ENCODE assay signal across 10 cellular contexts in genomic region chr1:223775711-223776074, GRCh38.
DNase-seq lines count a peak whose midpoint lies in the region; ATAC-seq and TF ChIP-seq lines count a peak whose summit lies in the region.
"Had no signal": no experiment of that assay in that cellular context is flagged by ENCODE, and none has a peak within 500 bp of the region (broad histone marks: within the 10 kb centered on the region; RNA-seq: fewer than 3 reads in every experiment).

No MANE protein-coding gene starts in this region.

- peak overlapping the region; percentile 49 for H3K27ac ChIP-seq in CD8-positive, alpha-beta memory T cell (ENCODE audit: low read depth, low read length)
- peak overlapping the region; percentile 86 for H3K27ac ChIP-seq in PC-9
- peak overlapping the region; percentile 48 for H3K27ac ChIP-seq in osteoblast (ENCODE audit: low read depth, low read length)
- H3K27ac ChIP-seq: KMS-11 had no signal

- no peaks in the 10 kb centered on the region for H3K27me3 ChIP-seq in CD8-positive, alpha-beta memory T cell (ENCODE audit: insufficient read depth, low read length, poor library complexity, severe bottlenecking)
- H3K27me3 ChIP-seq in PC-9 (ENCODE audit: insufficient read depth, low read depth) (no peaks in the 10 kb centered on the region), osteoblast (ENCODE audit: insufficient read depth, low read length) (no peaks in the 10 kb centered on the region)

- peak overlapping the region in 1 of 7 donors; percentile 29 for H3K4me3 Mint-ChIP-seq in CD8-positive, alpha-beta memory T cell
- no peak overlapping the region for H3K4me3 Mint-ChIP-seq in central memory CD8-positive, alpha-beta T cell

- H3K4me1 ChIP-seq in CD8-positive, alpha-beta memory T cell (ENCODE audit: insufficient read depth, low read length): peaks cover 18% of the 10 kb centered on the region
- H3K4me1 ChIP-seq in PC-9 (replicated peaks; ENCODE audit: insufficient read depth) (peaks cover 67% of the 10 kb centered on the region), osteoblast (ENCODE audit: insufficient read depth, low read length) (peaks cover 46% of the 10 kb centered on the region)

- no peaks in the 10 kb centered on the region for H3K9me3 ChIP-seq in CD8-positive, alpha-beta memory T cell (ENCODE audit: low read length)
- no peaks in the 10 kb centered on the region for H3K9me3 ChIP-seq in PC-9 (ENCODE audit: insufficient read depth, low read depth)
- H3K9me3 ChIP-seq in osteoblast (ENCODE audit: low read depth, low read length): no peaks in the 10 kb centered on the region

- H3K4me2 ChIP-seq in PC-9: peak overlapping the region; percentile 57
- no peak overlapping the region for H3K4me2 ChIP-seq in osteoblast (ENCODE audit: insufficient read depth, low read length)
- H3K4me2 ChIP-seq: KMS-11 had no signal

- H3K36me3 ChIP-seq in CD8-positive, alpha-beta memory T cell (ENCODE audit: insufficient read depth, low read length): peaks cover 48% of the 10 kb centered on the region
- H3K36me3 ChIP-seq in PC-9 (ENCODE audit: low read depth) (peaks cover 54% of the 10 kb centered on the region), osteoblast (ENCODE audit: insufficient read depth, low read length) (peaks cover 75% of the 10 kb centered on the region)

- POLR2A ChIA-PET in CD8-positive, alpha-beta memory T cell (lab: Charles Lee): no interaction called here
- POLR2A ChIA-PET in PC-9 (lab: Charles Lee; ENCODE audit: unreplicated experiment): interaction anchor here (0.5 to 1.1 kb wide), 5 partner anchors 68 to 558 kb away, joined by 3 to 9 read pairs (median 3); no protein-coding TSS in a partner anchor

- H3F3A ChIP-seq in PC-9 (ENCODE audit: insufficient read depth, low read depth): peaks cover 82% of the 10 kb centered on the region

- TSS peak; percentile 22 for BruUV-seq in PC-9 (replicated peaks; lab: Mats Ljungman, UMichigan)

- H3K79me2 ChIP-seq in PC-9 (ENCODE audit: low read depth): peaks cover 12% of the 10 kb centered on the region; the same call in 1 of the 2 replicates
- H3K79me2 ChIP-seq in osteoblast (ENCODE audit: insufficient read depth, low read length): no peaks in the 10 kb centered on the region

- no peak for TF ChIP-seq CTCF in PC-9 (conservative IDR thresholded peaks at IDR 0.05)
- no peak for TF ChIP-seq CTCF in osteoblast (IDR thresholded peaks at IDR 0.05; ENCODE audit: extremely low read depth, low read depth, low read length)

- DNase-seq in CD8-positive, alpha-beta memory T cell: no peak
- DNase-seq in PC-9 (no peak), osteoblast (ENCODE audit: insufficient read length, low spot score, missing footprints) (no peak), DMS 273 treated with DMSO at 0.1 percent for 48 hours (lab: John Stamatoyannopoulos, UW) (no peak), COLO668 (lab: John Stamatoyannopoulos, UW; ENCODE audit: unreplicated experiment) (no peak), AML-193 (lab: John Stamatoyannopoulos, UW) (no peak)
- no peak for DNase-seq in central memory CD8-positive, alpha-beta T cell (ENCODE audit: low spot score in 2 of 2)
- DNase-seq: DMS79 treated with DMSO at 0.1 percent for 48 hours, glutamatergic neuron had no signal

- H3K36me3 Mint-ChIP-seq in CD8-positive, alpha-beta memory T cell: peaks cover 8 to 93% (median 22%) of the 10 kb centered on the region in 3 donors
- H3K36me3 Mint-ChIP-seq in central memory CD8-positive, alpha-beta T cell (ENCODE audit: insufficient read depth): peaks cover 66% of the 10 kb centered on the region

- CTCF ChIA-PET in CD8-positive, alpha-beta memory T cell (lab: Charles Lee): interaction anchor here (0.8 to 1.4 kb wide), 5 partner anchors 27 to 77 kb away, joined by 3 to 4 read pairs (median 3); no protein-coding TSS in a partner anchor
- CTCF ChIA-PET in PC-9 (lab: Charles Lee): interaction anchor here (1.1 to 1.4 kb wide), 2 partner anchors 26 to 74 kb away, joined by 3 to 8 read pairs; no protein-coding TSS in a partner anchor

- no peak for ATAC-seq in central memory CD8-positive, alpha-beta T cell (replicated peaks; ENCODE audit: extremely low read depth, poor library complexity, severe bottlenecking)

- H3K9me3 Mint-ChIP-seq in CD8-positive, alpha-beta memory T cell: no peaks in the 10 kb centered on the region
- H3K9me3 Mint-ChIP-seq in central memory CD8-positive, alpha-beta T cell: no peaks in the 10 kb centered on the region

- H3K4me3 ChIP-seq in CD8-positive, alpha-beta memory T cell (ENCODE audit: low read length): no peak overlapping the region
- H3K4me3 ChIP-seq in PC-9: no peak overlapping the region
- H3K4me3 ChIP-seq in osteoblast (ENCODE audit: insufficient read depth, low read length): no peak overlapping the region

- H4K20me1 ChIP-seq in PC-9 (ENCODE audit: insufficient read depth): no peaks in the 10 kb centered on the region
- H4K20me1 ChIP-seq in osteoblast (ENCODE audit: insufficient read depth, low read length): peaks cover 4% of the 10 kb centered on the region

- no peaks in the 10 kb centered on the region for H3K9me2 ChIP-seq in PC-9 (ENCODE audit: insufficient read depth)

- H2AFZ ChIP-seq in PC-9: no peak overlapping the region
- H2AFZ ChIP-seq in osteoblast (ENCODE audit: low read length): no peak overlapping the region

- no peaks in the 10 kb centered on the region for H3K27me3 Mint-ChIP-seq in CD8-positive, alpha-beta memory T cell
- H3K27me3 Mint-ChIP-seq in central memory CD8-positive, alpha-beta T cell: no peaks in the 10 kb centered on the region

- intact Hi-C loops in PC-9 (cut with micrococcal nuclease; ENCODE audit: unreplicated experiment): loop anchor here (1.0 kb wide), 1 partner anchor 60 kb away; no protein-coding TSS in a partner anchor

- H3K27ac Mint-ChIP-seq in CD8-positive, alpha-beta memory T cell: peak overlapping the region; percentile 10 to 98 (median 84)
- peak overlapping the region; percentile 52 for H3K27ac Mint-ChIP-seq in central memory CD8-positive, alpha-beta T cell (ENCODE audit: low read depth)

- H3K4me1 Mint-ChIP-seq in CD8-positive, alpha-beta memory T cell: peaks cover 20 to 34% (median 22%) of the 10 kb centered on the region in 3 donors
- peaks cover 21% of the 10 kb centered on the region for H3K4me1 Mint-ChIP-seq in central memory CD8-positive, alpha-beta T cell
